Comparison of ENCODE assay signal across 6 cellular contexts in genomic region chr16:2212362-2213324, GRCh38. TPM values are rescaled to one million over a fixed set of nuclear protein-coding genes. Genes with fewer than 3 reads are reported as not detected.
DNase-seq lines count a peak whose midpoint lies in the region; ATAC-seq and TF ChIP-seq lines count a peak whose summit lies in the region.

No MANE protein-coding gene starts in this region.

- H3K4me1 ChIP-seq in OCI-LY3 (ENCODE audit: low read length) (peaks cover 12% of the 10 kb centered on the region), right cardiac atrium (ENCODE audit: control insufficient read depth, insufficient read depth, low read length) (peaks cover 12% of the 10 kb centered on the region)

- no peak for ATAC-seq in right cardiac atrium
- no peak for ATAC-seq in HG03175 (IDR thresholded peaks at IDR 0.05; ENCODE audit: unreplicated experiment)
- ATAC-seq in HG03571 (IDR thresholded peaks at IDR 0.05; ENCODE audit: unreplicated experiment): no peak

- H3K9ac ChIP-seq in OCI-LY3 (ENCODE audit: low read length): peak overlapping the region; percentile 81; the same call in 1 of the 2 replicates

- H3K4me2 ChIP-seq in OCI-LY3 (ENCODE audit: low read length): peak overlapping the region; percentile 88

- H3K79me2 ChIP-seq in OCI-LY3 (ENCODE audit: low read length): peaks cover 20% of the 10 kb centered on the region

- H3K36me3 ChIP-seq in OCI-LY3 (replicated peaks; ENCODE audit: low read depth, low read length): peaks cover 16% of the 10 kb centered on the region

- H2AFZ ChIP-seq in OCI-LY3 (ENCODE audit: low read depth, low read length): no peak overlapping the region

- peak overlapping the region; percentile 94 for H3K27ac ChIP-seq in C4-2B
- H3K27ac ChIP-seq in OCI-LY3 (ENCODE audit: low read length): no peak overlapping the region
- H3K27ac ChIP-seq in right cardiac atrium (ENCODE audit: low read length): peak overlapping the region; percentile 48

- intact Hi-C loops in right cardiac atrium (cut with DNase I): no loop called here

- H3K9me3 ChIP-seq in OCI-LY3 (ENCODE audit: insufficient read depth, low read length): no peaks in the 10 kb centered on the region
- H3K9me3 ChIP-seq in right cardiac atrium (ENCODE audit: control insufficient read depth, low read length): no peaks in the 10 kb centered on the region

- no peak for TF ChIP-seq CTCF in C4-2B (conservative IDR thresholded peaks at IDR 0.05)
- TF ChIP-seq CTCF in OCI-LY3 (IDR thresholded peaks at IDR 0.05; ENCODE audit: low read depth, low read length): no peak

- 47% methylated on average over 19 of the region's 19 CpGs for WGBS in right cardiac atrium

- DNase-seq in right cardiac atrium: peak in 2 of 3 donors; percentile 66 to 72
- no peak for DNase-seq in COR-L47 (lab: John Stamatoyannopoulos, UW)

- peak overlapping the region; percentile 98 for H3K4me3 ChIP-seq in OCI-LY3 (ENCODE audit: low read length)
- peak overlapping the region; percentile 85 for H3K4me3 ChIP-seq in right cardiac atrium (ENCODE audit: low read length)

- H4K20me1 ChIP-seq in OCI-LY3 (ENCODE audit: insufficient read depth, low read length): peaks cover 7% of the 10 kb centered on the region

- H3K27me3 ChIP-seq in OCI-LY3 (ENCODE audit: low read depth, low read length) (no peaks in the 10 kb centered on the region), right cardiac atrium (ENCODE audit: control insufficient read depth, insufficient read depth) (no peaks in the 10 kb centered on the region)

RNA-seq across cellular contexts. Expression of gene BRICD5, which starts 2.0 kb away (rescaled TPM):
- 10 to 100 TPM in 1 of 4 donors, 1 to 10 TPM in 3; 6.8 to 11.0 (median 7.9) TPM for total RNA-seq in right cardiac atrium
- 3.4 TPM for polyA plus RNA-seq in right cardiac atrium

RNA-seq across cellular contexts. Expression of gene PGP, which starts 2.0 kb away (rescaled TPM):
- total RNA-seq in right cardiac atrium: 10 to 100 TPM; 20.2 to 24.8 (median 21.5) TPM
- 19.3 TPM for polyA plus RNA-seq in right cardiac atrium

RNA-seq across cellular contexts. Expression of gene MLST8, which starts 7.4 kb away (rescaled TPM):
- 10 to 100 TPM; 24.2 to 29.3 (median 27.0) TPM for total RNA-seq in right cardiac atrium
- 33.3 TPM for polyA plus RNA-seq in right cardiac atrium

RNA-seq across cellular contexts. Expression of gene E4F1, which starts 10.7 kb away (rescaled TPM):
- total RNA-seq in right cardiac atrium: 10 to 100 TPM; 11.8 to 16.1 (median 14.2) TPM
- polyA plus RNA-seq in right cardiac atrium: 13.7 TPM

RNA-seq across cellular contexts. Expression of gene CASKIN1, which starts 16.2 kb away (rescaled TPM):
- total RNA-seq in right cardiac atrium: 10 to 100 TPM in 3 of 4 donors, 1 to 10 TPM in 1; 9.3 to 26.5 (median 12.3) TPM
- polyA plus RNA-seq in right cardiac atrium: 9.7 TPM
